In genomic region chr10:62095341-62096071, GRCh38 we compare ENCODE assay signal across 9 cellular contexts.
DNase-seq lines count a peak whose midpoint lies in the region; ATAC-seq and TF ChIP-seq lines count a peak whose summit lies in the region.
"Had no signal": no experiment of that assay in that cellular context is flagged by ENCODE, and none has a peak within 500 bp of the region (broad histone marks: within the 10 kb centered on the region; RNA-seq: fewer than 3 reads in every experiment).

No MANE protein-coding gene starts in this region.

- no peaks in the 10 kb centered on the region for H3K9me3 ChIP-seq in CD8-positive, alpha-beta T cell (ENCODE audit: low read length)

- no peaks in the 10 kb centered on the region for H3K9me3 Mint-ChIP-seq in activated T-helper 17 cell treated with anti-CD3 and anti-CD28 coated beads, Interleukin-2, amount 50 U/mL, for 72 hours
- H3K9me3 Mint-ChIP-seq in CD8-positive, alpha-beta T cell = no peaks in the 10 kb centered on the region
- H3K9me3 Mint-ChIP-seq: memory B cell had no signal

- H3K4me1 Mint-ChIP-seq in activated T-helper 17 cell treated with anti-CD3 and anti-CD28 coated beads, Interleukin-2, amount 50 U/mL, for 72 hours = peaks cover 29% of the 10 kb centered on the region
- H3K4me1 Mint-ChIP-seq in CD8-positive, alpha-beta T cell (ENCODE audit: low read depth) = peaks cover 2% of the 10 kb centered on the region

- CTCF ChIA-PET in CD8-positive, alpha-beta T cell (lab: Charles Lee) = interaction anchor here (0.6 kb wide), 1 partner anchor 273 kb away, joined by 3 read pairs; no protein-coding TSS in a partner anchor

- H3K4me3 ChIP-seq in skin epidermis = no peak overlapping the region
- H3K4me3 ChIP-seq in CD8-positive, alpha-beta T cell (ENCODE audit: low read depth, low read length) = no peak overlapping the region

- H3K27me3 ChIP-seq in CD8-positive, alpha-beta T cell (ENCODE audit: insufficient read depth, low read length) = no peaks in the 10 kb centered on the region

- H3K27me3 Mint-ChIP-seq in activated T-helper 17 cell treated with anti-CD3 and anti-CD28 coated beads, Interleukin-2, amount 50 U/mL, for 72 hours = no peaks in the 10 kb centered on the region
- H3K27me3 Mint-ChIP-seq in CD8-positive, alpha-beta T cell (ENCODE audit: low read depth) = no peaks in the 10 kb centered on the region
- H3K27me3 Mint-ChIP-seq: memory B cell had no signal

- peak overlapping the region; percentile 76 for H3K27ac Mint-ChIP-seq in activated T-helper 17 cell treated with anti-CD3 and anti-CD28 coated beads, Interleukin-2, amount 50 U/mL, for 72 hours
- no peak overlapping the region for H3K27ac Mint-ChIP-seq in CD8-positive, alpha-beta T cell
- H3K27ac Mint-ChIP-seq: memory B cell had no signal

- no peak for ATAC-seq in activated T-helper 17 cell treated with anti-CD3 and anti-CD28 coated beads, Interleukin-2, amount 50 U/mL, for 72 hours (replicated peaks)
- no peak for ATAC-seq in CD8-positive, alpha-beta T cell

- H3K36me3 ChIP-seq in CD8-positive, alpha-beta T cell (ENCODE audit: insufficient read depth, low read length) = peaks cover 18% of the 10 kb centered on the region

- no peak for TF ChIP-seq CTCF in CD8-positive, alpha-beta T cell (IDR thresholded peaks at IDR 0.05)

- no peak overlapping the region for H3K4me3 Mint-ChIP-seq in activated T-helper 17 cell treated with anti-CD3 and anti-CD28 coated beads, Interleukin-2, amount 50 U/mL, for 72 hours
- no peak overlapping the region for H3K4me3 Mint-ChIP-seq in CD8-positive, alpha-beta T cell
- H3K4me3 Mint-ChIP-seq: memory B cell had no signal

- H3K27ac ChIP-seq in skin epidermis = peak overlapping the region in 15 of 21 experiments; percentile 6 to 68 (median 53)
- H3K27ac ChIP-seq in CD8-positive, alpha-beta T cell (ENCODE audit: low read depth, low read length) = no peak overlapping the region

- POLR2A ChIA-PET in CD8-positive, alpha-beta T cell (lab: Charles Lee) = no interaction called here

- intact Hi-C loops in CD8-positive, alpha-beta T cell (cut with DNase I, micrococcal nuclease) = no loop called here

- peak; percentile 45 for DNase-seq in HT-29 (ENCODE audit: low spot score)
- DNase-seq in iris pigment epithelial cell (ENCODE audit: low read depth) = peak; percentile 71
- DNase-seq in T-helper 9 cell = no peak
- no peak for DNase-seq in epidermal melanocyte (ENCODE audit: insufficient read length, low spot score)
- no peak for DNase-seq in T1000 (lab: John Stamatoyannopoulos, UW)
- no peak for DNase-seq in CD8-positive, alpha-beta T cell

- no peaks in the 10 kb centered on the region for H3K4me1 ChIP-seq in CD8-positive, alpha-beta T cell (ENCODE audit: insufficient read depth, low read length)

- peaks cover 73% of the 10 kb centered on the region for H3K36me3 Mint-ChIP-seq in activated T-helper 17 cell treated with anti-CD3 and anti-CD28 coated beads, Interleukin-2, amount 50 U/mL, for 72 hours (ENCODE audit: low read depth)
- H3K36me3 Mint-ChIP-seq in CD8-positive, alpha-beta T cell = peaks cover 43% of the 10 kb centered on the region

Comparison
In these comparisons a context has a peak if more than half of its experiments do, and no peak if none do; other contexts are left out.
1. DNase-seq: peak in HT-29 (single experiment) and iris pigment epithelial cell (single experiment); none in T-helper 9 cell (single experiment), epidermal melanocyte (single experiment), T1000 (single experiment) and CD8-positive, alpha-beta T cell (0 of 7).